Comparison of ENCODE assay signal across 8 cellular contexts in genomic region chr3:128794788-128795649, GRCh38.
A peak's percentile ranks its signal among the peaks of the same experiment; 100 is the strongest.
DNase-seq lines count a peak whose midpoint lies in the region; ATAC-seq and TF ChIP-seq lines count a peak whose summit lies in the region.

No MANE protein-coding gene starts in this region.

- DNase-seq in ACHN: peak; percentile 58
- peak; percentile 73 for DNase-seq in GM13977 (ENCODE audit: low spot score)
- DNase-seq in NCI-H2196 (lab: John Stamatoyannopoulos, UW; ENCODE audit: unreplicated experiment): peak; percentile 72
- peak in 3 of 4 experiments; percentile 23 to 32 (median 26) for DNase-seq in activated CD4-positive, CD25-positive, alpha-beta regulatory T cell (lab: John Stamatoyannopoulos, UW)
- DNase-seq in cerebellum (ENCODE audit: low spot score): peak; percentile 53
- DNase-seq in left lobe of liver (ENCODE audit: low spot score): peak; percentile 63
- DNase-seq in stimulated activated CD4-positive, alpha-beta T cell treated with anti-CD3 and anti-CD28 coated beads, TNF-alpha, amount 100 ng/mL, for 4 hours (ENCODE audit: low read depth in 3 of 3): peak in 2 of 3 experiments; percentile 29 to 41

- ATAC-seq in HG02981 (IDR thresholded peaks at IDR 0.05; ENCODE audit: unreplicated experiment) (peak; percentile 69), left lobe of liver (peak; percentile 98)

- TF ChIP-seq CTCF in GM13977 (IDR thresholded peaks at IDR 0.05; ENCODE audit: extremely low read depth, insufficient read depth, missing control alignments): peak; percentile 81

- in situ Hi-C loops in ACHN (cut with HindIII; ENCODE audit: low pct_ligation_motif_present, low pct_unique_long_range_greater_than_20kb, low sequenced_read_pairs): no loop called here
- in situ Hi-C loops in GM13977 (cut with MboI; ENCODE audit: low pct_unique_long_range_greater_than_20kb, low sequenced_read_pairs, unreplicated experiment): no loop called here

Comparison
In these comparisons a context has a peak if more than half of its experiments do, and no peak if none do; other contexts are left out.
1. Peak in every context shown above with its lines: DNase-seq and ATAC-seq.